ENCODE assay signal across 1 cellular context in the genomic region with DNA sequence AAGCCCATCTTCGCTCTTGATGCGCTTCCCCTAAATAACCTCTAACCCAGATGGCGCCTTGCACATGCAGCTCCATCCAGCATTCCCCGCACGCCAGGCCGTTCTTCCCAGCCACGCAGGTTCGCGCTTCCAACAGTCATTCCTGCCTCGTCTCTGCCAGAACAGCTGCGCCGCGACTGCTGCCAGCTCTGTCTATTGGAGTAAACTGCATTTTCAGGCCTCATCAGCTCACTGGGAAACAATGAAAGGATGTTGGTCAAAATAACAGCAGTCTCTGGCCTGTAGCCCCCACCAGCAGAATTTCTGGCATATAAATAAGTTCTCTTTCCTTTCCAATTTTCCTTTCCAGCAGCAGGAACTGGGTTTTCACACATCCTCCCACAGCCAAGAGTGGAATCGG.
TF ChIP-seq lines count a peak whose summit lies in the region.

No MANE protein-coding gene starts in this region.

TF ChIP-seq in GM23338, 12 proteins besides CTCF, POLR2A, EP300 and RAD21:
- TF ChIP-seq JUNB (IDR thresholded peaks at IDR 0.05; ENCODE audit: unreplicated experiment) (no peak), STAT1 (IDR thresholded peaks at IDR 0.05; ENCODE audit: unreplicated experiment) (no peak), EZH2 (IDR thresholded peaks at IDR 0.05; ENCODE audit: low read depth, unreplicated experiment) (no peak), POLR2AphosphoS5 (IDR thresholded peaks at IDR 0.05; ENCODE audit: low read depth) (no peak)
